ENCODE assay signal across 8 cellular contexts in genomic region chr17:81635973-81636504, GRCh38. TPM values are rescaled to one million over a fixed set of nuclear protein-coding genes. Genes with fewer than 3 reads are reported as not detected.
DNase-seq lines count a peak whose midpoint lies in the region; ATAC-seq and TF ChIP-seq lines count a peak whose summit lies in the region.

No MANE protein-coding gene starts in this region.

- H3K9me3 ChIP-seq in parathyroid adenoma (ENCODE audit: control insufficient read depth, low read length): no peaks in the 10 kb centered on the region

- H3K27me3 ChIP-seq in parathyroid adenoma (ENCODE audit: control insufficient read depth, insufficient read depth, low read length): no peaks in the 10 kb centered on the region

- no peak for TF ChIP-seq CTCF in parathyroid adenoma (IDR thresholded peaks at IDR 0.05)

- H3K4me3 ChIP-seq in parathyroid adenoma (ENCODE audit: low read depth, low read length): peak overlapping the region; percentile 82

- peak overlapping the region; percentile 81 for H2AFZ ChIP-seq in parathyroid adenoma

- no peaks in the 10 kb centered on the region for H3K9me3 Mint-ChIP-seq in activated T-cell treated with anti-CD3 and anti-CD28 coated beads, Interleukin-2, amount 50 U/mL, for 4 hours

- peaks cover 3% of the 10 kb centered on the region for H3K4me1 ChIP-seq in parathyroid adenoma

- no peak for DNase-seq in activated T-cell treated with anti-CD3 and anti-CD28 coated beads, Interleukin-2, amount 50 U/mL, for 4 hours
- no peak for DNase-seq in activated T-cell treated with anti-CD3 and anti-CD28 coated beads, Interleukin-2, amount 50 U/mL, for 1 hour
- DNase-seq in RPMI8226: peak; percentile 25
- no peak for DNase-seq in inferior parietal cortex (ENCODE audit: extremely low spot score)

- no peaks in the 10 kb centered on the region for H3K36me3 ChIP-seq in parathyroid adenoma (ENCODE audit: control insufficient read depth, insufficient read depth, low read length)

- H3K27ac ChIP-seq in parathyroid adenoma: peak overlapping the region; percentile 74

- no peaks in the 10 kb centered on the region for H3K27me3 Mint-ChIP-seq in activated T-cell treated with anti-CD3 and anti-CD28 coated beads, Interleukin-2, amount 50 U/mL, for 4 hours (ENCODE audit: low read depth)

- H3K36me3 Mint-ChIP-seq in activated T-cell treated with anti-CD3 and anti-CD28 coated beads, Interleukin-2, amount 50 U/mL, for 4 hours (ENCODE audit: insufficient read depth): no peaks in the 10 kb centered on the region

- peak overlapping the region; percentile 79 for H3K9ac ChIP-seq in parathyroid adenoma

- H3K79me2 ChIP-seq in parathyroid adenoma: peaks cover 32% of the 10 kb centered on the region

- H3K4me1 Mint-ChIP-seq in activated T-cell treated with anti-CD3 and anti-CD28 coated beads, Interleukin-2, amount 50 U/mL, for 4 hours (ENCODE audit: low read depth): peaks cover 26% of the 10 kb centered on the region

- peak; percentile 21 to 28 for ATAC-seq in activated T-cell treated with anti-CD3 and anti-CD28 coated beads, Interleukin-2, amount 50 U/mL, for 4 hours
- ATAC-seq in esophagus mucosa (peak; percentile 65), HG03520 (IDR thresholded peaks at IDR 0.05; ENCODE audit: unreplicated experiment) (no peak), GM19395 (IDR thresholded peaks at IDR 0.05; ENCODE audit: unreplicated experiment) (no peak)

- H3K4me2 ChIP-seq in parathyroid adenoma (ENCODE audit: low read length): peak overlapping the region; percentile 93

- peak overlapping the region; percentile 96 for H3K4me3 Mint-ChIP-seq in activated T-cell treated with anti-CD3 and anti-CD28 coated beads, Interleukin-2, amount 50 U/mL, for 4 hours

RNA-seq across cellular contexts. Expression of gene NPLOC4, which starts 0.9 kb away (rescaled TPM):
- total RNA-seq in activated T-cell treated with anti-CD3 and anti-CD28 coated beads, Interleukin-2, amount 50 U/mL, for 4 hours: 100 to 1,000 TPM; 153 to 201 (median 167) TPM
- 92.8 TPM for total RNA-seq in esophagus mucosa

RNA-seq across cellular contexts. Expression of gene TSPAN10, which starts 1.0 kb away (rescaled TPM):
- under 1 TPM in 2 of 3 donors, not detected in 1; 0.11 to 0.18 TPM for total RNA-seq in activated T-cell treated with anti-CD3 and anti-CD28 coated beads, Interleukin-2, amount 50 U/mL, for 4 hours
- total RNA-seq in esophagus mucosa: 2.2 TPM

RNA-seq across cellular contexts. Expression of gene PDE6G, which starts 20.3 kb away (rescaled TPM):
- total RNA-seq in activated T-cell treated with anti-CD3 and anti-CD28 coated beads, Interleukin-2, amount 50 U/mL, for 4 hours: under 1 TPM in 1 of 3 donors, not detected in 2; 0.35 TPM
- total RNA-seq in esophagus mucosa: not detected

RNA-seq across cellular contexts. Expression of gene OXLD1, which starts 30.4 kb away (rescaled TPM):
- 10 to 100 TPM; 35.0 to 41.1 (median 35.3) TPM for total RNA-seq in activated T-cell treated with anti-CD3 and anti-CD28 coated beads, Interleukin-2, amount 50 U/mL, for 4 hours
- total RNA-seq in esophagus mucosa: 22.4 TPM

RNA-seq across cellular contexts. Expression of gene CCDC137, which starts 30.5 kb away (rescaled TPM):
- total RNA-seq in activated T-cell treated with anti-CD3 and anti-CD28 coated beads, Interleukin-2, amount 50 U/mL, for 4 hours: 10 to 100 TPM; 82.9 to 91.9 (median 84.9) TPM
- 21.4 TPM for total RNA-seq in esophagus mucosa

Comparison
In these comparisons a context has a peak if more than half of its experiments do, and no peak if none do; other contexts are left out.
1. ATAC-seq: peak in activated T-cell treated with anti-CD3 and anti-CD28 coated beads, Interleukin-2, amount 50 U/mL, for 4 hours (2 of 2) and esophagus mucosa (single experiment); none in HG03520 (single experiment) and GM19395 (single experiment).